ENCODE assay signal across 7 cellular contexts in genomic region chr4:100991332-100992069, GRCh38.
A peak's percentile ranks its signal among the peaks of the same experiment; 100 is the strongest.
DNase-seq lines count a peak whose midpoint lies in the region; ATAC-seq and TF ChIP-seq lines count a peak whose summit lies in the region.
"Not testable (repeated sequence)": the region's sequence is repeated elsewhere in the genome, so short reads cannot be mapped to it uniquely, and the experiment has no call there.

No MANE protein-coding gene starts in this region.

- not testable (repeated sequence) for H3K27me3 ChIP-seq in HUES48 (ENCODE audit: control insufficient read depth, insufficient read depth, low read length); fibroblast of lung (ENCODE audit: control insufficient read depth, insufficient read depth, low read length)
- peaks cover 11% of the 10 kb centered on the region for H3K27me3 ChIP-seq in osteoblast (ENCODE audit: insufficient read depth, low read length)

- H3K27me3 Mint-ChIP-seq in activated T-cell treated with anti-CD3 and anti-CD28 coated beads, Interleukin-2, amount 50 U/mL, for 72 hours (ENCODE audit: low read depth) = not testable (repeated sequence)

- H3K79me2 ChIP-seq in fibroblast of lung (ENCODE audit: control insufficient read depth, insufficient read depth, low read length); osteoblast (ENCODE audit: insufficient read depth, low read length): not testable (repeated sequence)

- H3K9ac ChIP-seq in HUES48 (ENCODE audit: low read depth, low read length); fibroblast of lung (ENCODE audit: insufficient read depth, low read length): not testable (repeated sequence)

- not testable (repeated sequence) for H3K4me2 ChIP-seq in fibroblast of lung (ENCODE audit: extremely low read depth, insufficient read depth, low read length)
- H3K4me2 ChIP-seq in osteoblast (ENCODE audit: insufficient read depth, low read length) = peak overlapping the region; percentile 56

- not testable (repeated sequence) for TF ChIP-seq CTCF in fibroblast of lung (conservative IDR thresholded peaks at IDR 0.05 in 1 of 2, IDR thresholded peaks at IDR 0.05 in 1 of 2; ENCODE audit: low read depth in 1 of 2, low read length in 2 of 2); osteoblast (IDR thresholded peaks at IDR 0.05; ENCODE audit: extremely low read depth, low read depth, low read length)

- H2AFZ ChIP-seq in fibroblast of lung (ENCODE audit: low read length); osteoblast (ENCODE audit: low read length): not testable (repeated sequence)

- not testable (repeated sequence) for H3K4me3 Mint-ChIP-seq in activated T-cell treated with anti-CD3 and anti-CD28 coated beads, Interleukin-2, amount 50 U/mL, for 72 hours

- H3K9me3 ChIP-seq in HUES48 (ENCODE audit: control insufficient read depth, insufficient read depth, low read length); fibroblast of lung (ENCODE audit: control insufficient read depth, insufficient read depth, low read depth, low read length); osteoblast (ENCODE audit: low read depth, low read length): not testable (repeated sequence)

- H3K36me3 ChIP-seq in HUES48 (ENCODE audit: control insufficient read depth, insufficient read depth, low read length); fibroblast of lung (ENCODE audit: control insufficient read depth, insufficient read depth, low read length); osteoblast (ENCODE audit: insufficient read depth, low read length): not testable (repeated sequence)

- H3K4me1 ChIP-seq in HUES48 (ENCODE audit: control insufficient read depth, insufficient read depth, low read length) = peaks cover 16% of the 10 kb centered on the region
- H3K4me1 ChIP-seq in fibroblast of lung (ENCODE audit: control insufficient read depth, extremely low read depth, insufficient read depth, low read length); osteoblast (ENCODE audit: insufficient read depth, low read length): not testable (repeated sequence)

- H3K4me3 ChIP-seq in HUES48 (ENCODE audit: low read depth, low read length); fibroblast of lung (replicated peaks in 1 of 4; ENCODE audit: control extremely low read depth in 1 of 4, insufficient read depth in 1 of 4, low read depth in 3 of 4, low read length in 4 of 4); osteoblast (ENCODE audit: insufficient read depth, low read length): not testable (repeated sequence)

- peak overlapping the region; percentile 60 for H3K27ac ChIP-seq in HUES48 (ENCODE audit: low read depth, low read length)
- H3K27ac ChIP-seq in fibroblast of lung (ENCODE audit: insufficient read depth, low read length); osteoblast (ENCODE audit: low read depth, low read length): not testable (repeated sequence)

- ATAC-seq in activated T-cell treated with anti-CD3 and anti-CD28 coated beads, Interleukin-2, amount 50 U/mL, for 72 hours (replicated peaks in 1 of 2) = not testable (repeated sequence)

- H3K36me3 Mint-ChIP-seq in activated T-cell treated with anti-CD3 and anti-CD28 coated beads, Interleukin-2, amount 50 U/mL, for 72 hours (ENCODE audit: insufficient read depth in 2 of 2) = not testable (repeated sequence)

- H4K20me1 ChIP-seq in fibroblast of lung (ENCODE audit: control insufficient read depth, extremely low read depth, insufficient read depth, low read length); osteoblast (ENCODE audit: insufficient read depth, low read length): not testable (repeated sequence)

- peak overlapping the region; percentile 8 for H3K27ac Mint-ChIP-seq in activated T-cell treated with anti-CD3 and anti-CD28 coated beads, Interleukin-2, amount 50 U/mL, for 72 hours

- not testable (repeated sequence) for H3K9me3 Mint-ChIP-seq in activated T-cell treated with anti-CD3 and anti-CD28 coated beads, Interleukin-2, amount 50 U/mL, for 72 hours

- DNase-seq in EL = peak; percentile 43
- DNase-seq in activated T-cell treated with anti-CD3 and anti-CD28 coated beads, Interleukin-2, amount 50 U/mL, for 72 hours; osteoblast (ENCODE audit: insufficient read length, low spot score, missing footprints): not testable (repeated sequence)
- peak; percentile 29 for DNase-seq in brain pericyte (ENCODE audit: low read depth, low spot score)
- DNase-seq in fibroblast of lung (ENCODE audit: low read depth in 2 of 2) = peak; percentile 37 to 79
- DNase-seq in iris pigment epithelial cell (ENCODE audit: low read depth) = peak; percentile 80

- H3K4me1 Mint-ChIP-seq in activated T-cell treated with anti-CD3 and anti-CD28 coated beads, Interleukin-2, amount 50 U/mL, for 72 hours (ENCODE audit: low read depth) = not testable (repeated sequence)
